Comparison of ENCODE assay signal across 8 cellular contexts in the genomic region with DNA sequence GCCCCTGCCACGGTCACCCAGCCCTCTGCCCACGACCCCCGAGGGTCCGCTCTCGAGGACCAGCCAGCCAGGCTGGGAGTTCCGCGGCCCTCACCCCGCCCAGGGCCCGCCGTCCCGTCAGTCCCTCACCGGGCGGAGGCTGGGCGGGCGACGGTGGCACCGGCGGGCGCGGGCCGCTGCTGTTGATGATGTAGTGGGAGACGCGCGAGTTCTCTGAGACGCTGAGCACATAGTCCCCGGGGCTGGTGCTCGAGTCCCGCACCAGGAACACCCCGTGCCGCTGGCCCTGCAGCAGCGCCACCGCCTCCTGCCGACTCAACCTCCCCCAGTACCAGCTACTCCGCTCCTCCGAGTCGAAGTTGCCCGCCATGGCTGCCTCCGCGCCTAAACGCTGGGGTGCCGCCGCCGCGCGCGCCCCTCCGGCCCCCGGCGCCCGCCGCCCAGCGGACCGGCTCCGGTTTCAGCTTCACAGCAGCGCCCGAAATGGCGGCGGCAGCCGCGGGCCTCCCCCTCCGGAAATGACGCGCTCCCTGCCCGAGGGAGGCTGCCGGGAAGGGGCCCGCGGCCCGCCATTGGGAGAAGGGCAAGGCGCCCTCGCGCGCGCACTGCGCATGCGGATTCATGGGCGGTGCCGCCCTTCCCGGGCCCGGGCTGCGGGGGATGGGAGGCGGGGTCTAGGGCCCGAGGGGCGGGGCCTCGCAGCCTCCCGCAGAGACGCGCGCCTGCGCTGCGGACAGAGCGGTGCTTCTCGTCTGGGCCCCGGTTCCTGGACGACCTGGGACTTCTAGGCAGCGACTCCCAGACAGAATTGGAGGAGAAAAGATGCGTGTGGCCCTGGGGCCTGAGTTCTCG. TPM values are rescaled to one million over a fixed set of nuclear protein-coding genes. Genes with fewer than 3 reads are reported as not detected.
DNase-seq lines count a peak whose midpoint lies in the region; ATAC-seq and TF ChIP-seq lines count a peak whose summit lies in the region.

A gene (minus strand): TSS at position 485 of the 852 bp plus-strand sequence. CDS start 115 bp downstream, at position 370.

- H3K36me3 ChIP-seq in mammary epithelial cell (ENCODE audit: insufficient read depth, low read length), result peaks cover 4% of the 10 kb centered on the region
- H3K36me3 ChIP-seq in iPS-20b (ENCODE audit: insufficient read depth, low read depth, low read length), result peaks cover 15% of the 10 kb centered on the region

- peaks cover 51% of the 10 kb centered on the region for H3K79me2 ChIP-seq in mammary epithelial cell (ENCODE audit: insufficient read depth, low read length)

- dilution Hi-C loops in mammary epithelial cell (cut with HindIII; ENCODE audit: low sequenced_read_pairs), result no loop called here

- no peaks in the 10 kb centered on the region for H3K27me3 ChIP-seq in mammary epithelial cell (ENCODE audit: insufficient read depth, low read length)
- no peaks in the 10 kb centered on the region; the same call in 1 of the 2 replicates for H3K27me3 ChIP-seq in iPS-20b (ENCODE audit: insufficient read depth, low read length)

- in situ Hi-C loops in ACHN (cut with HindIII; ENCODE audit: low pct_ligation_motif_present, low pct_unique_long_range_greater_than_20kb, low sequenced_read_pairs), result no loop called here
- in situ Hi-C loops in mammary epithelial cell (cut with MboI; ENCODE audit: low sequenced_read_pairs in 2 of 2), result no loop called here

- ATAC-seq in GM18870 (IDR thresholded peaks at IDR 0.05; ENCODE audit: unreplicated experiment) (peak; percentile 44), HG03135 (IDR thresholded peaks at IDR 0.05; ENCODE audit: unreplicated experiment) (peak; percentile 80)

- 0% methylated on average over 16 of the region's 97 CpGs for WGBS in mammary epithelial cell (ENCODE audit: low coverage, missing lambda C conversion rate)

- TF ChIP-seq CTCF in WI38 (IDR thresholded peaks at IDR 0.05; ENCODE audit: low read depth, low read length), result no peak
- TF ChIP-seq CTCF in mammary epithelial cell (conservative IDR thresholded peaks at IDR 0.05 in 1 of 2, IDR thresholded peaks at IDR 0.05 in 1 of 2; ENCODE audit: extremely low read depth in 1 of 2, insufficient read depth in 1 of 2, low read depth in 1 of 2, low read length in 2 of 2), result no peak

- H3K4me2 ChIP-seq in mammary epithelial cell (ENCODE audit: insufficient read depth, low read depth, low read length), result peak within 1 kb of the TSS; percentile 83

- DNase-seq in ACHN (peak; percentile 97), NCI-H2196 treated with DMSO at 0.1 percent for 48 hours (lab: John Stamatoyannopoulos, UW; ENCODE audit: unreplicated experiment) (peak; percentile 62), mammary epithelial cell (peak; percentile 94)

- no TSS peak for BruUV-seq in mammary epithelial cell (replicated peaks; lab: Mats Ljungman, UMichigan)

- H3K4me1 ChIP-seq in mammary epithelial cell (ENCODE audit: insufficient read depth, low read length), result peaks cover 13% of the 10 kb centered on the region
- H3K4me1 ChIP-seq in iPS-20b (ENCODE audit: insufficient read depth, low read length), result peaks cover 5% of the 10 kb centered on the region; the same call in 1 of the 2 replicates

- peak within 1 kb of the TSS; percentile 81 for H3K27ac ChIP-seq in mammary epithelial cell (ENCODE audit: insufficient read depth, low read depth, low read length)
- H3K27ac ChIP-seq in iPS-20b (ENCODE audit: low read length), result peak within 1 kb of the TSS; percentile 65
- H3K27ac ChIP-seq in skin epidermis, result peak within 1 kb of the TSS; percentile 82 to 99 (median 96)

- peaks cover 3% of the 10 kb centered on the region for H4K20me1 ChIP-seq in mammary epithelial cell (ENCODE audit: insufficient read depth, low read length)

- H3K9me3 ChIP-seq in mammary epithelial cell (replicated peaks; ENCODE audit: insufficient read depth, low read length) (no peaks in the 10 kb centered on the region), iPS-20b (ENCODE audit: insufficient read depth, low read depth, low read length) (no peaks in the 10 kb centered on the region)

- H3K9ac ChIP-seq in mammary epithelial cell (ENCODE audit: insufficient read depth, low read length) (peak within 1 kb of the TSS; percentile 86), iPS-20b (ENCODE audit: low read depth, low read length) (peak within 1 kb of the TSS; percentile 93)

- peak within 1 kb of the TSS; percentile 89 for H2AFZ ChIP-seq in mammary epithelial cell (ENCODE audit: low read depth, low read length)

- CTCF ChIA-PET in mammary epithelial cell (lab: Charles Lee; ENCODE audit: low non-redundant PET), result no interaction called here

- peak within 1 kb of the TSS; percentile 96 for H3K4me3 ChIP-seq in WI38 (ENCODE audit: low read depth, low read length)
- H3K4me3 ChIP-seq in mammary epithelial cell (replicated peaks in 1 of 3; ENCODE audit: insufficient read depth in 1 of 3, low read depth in 2 of 3, low read length in 3 of 3), result peak within 1 kb of the TSS; percentile 76 to 97 (median 91)
- peak within 1 kb of the TSS; percentile 78 for H3K4me3 ChIP-seq in iPS-20b (ENCODE audit: low read length)
- H3K4me3 ChIP-seq in skin epidermis, result peak within 1 kb of the TSS; percentile 67 to 100 (median 93)

- intact Hi-C loops in mammary epithelial cell (cut with micrococcal nuclease), result loop anchor here (1.0 to 10.0 kb wide), 5 partner anchors 29 to 189 kb away; a partner anchor contains a TSS

RNA-seq across cellular contexts. Expression of the gene that starts here (rescaled TPM):
- 100 to 1,000 TPM in 1 of 2 donors, 10 to 100 TPM in 1; 71.4 to 127 TPM for total RNA-seq in mammary epithelial cell
- polyA plus RNA-seq in mammary epithelial cell, result 72.6 TPM
- 68.3 TPM for polyA minus RNA-seq in mammary epithelial cell

Comparison
In these comparisons a context has a peak if more than half of its experiments do, and no peak if none do; other contexts are left out.
1. Peak in every context shown above with its lines: DNase-seq, ATAC-seq, H3K4me3 ChIP-seq and H3K27ac ChIP-seq.